ENCODE assay signal across 8 cellular contexts in the genomic region with DNA sequence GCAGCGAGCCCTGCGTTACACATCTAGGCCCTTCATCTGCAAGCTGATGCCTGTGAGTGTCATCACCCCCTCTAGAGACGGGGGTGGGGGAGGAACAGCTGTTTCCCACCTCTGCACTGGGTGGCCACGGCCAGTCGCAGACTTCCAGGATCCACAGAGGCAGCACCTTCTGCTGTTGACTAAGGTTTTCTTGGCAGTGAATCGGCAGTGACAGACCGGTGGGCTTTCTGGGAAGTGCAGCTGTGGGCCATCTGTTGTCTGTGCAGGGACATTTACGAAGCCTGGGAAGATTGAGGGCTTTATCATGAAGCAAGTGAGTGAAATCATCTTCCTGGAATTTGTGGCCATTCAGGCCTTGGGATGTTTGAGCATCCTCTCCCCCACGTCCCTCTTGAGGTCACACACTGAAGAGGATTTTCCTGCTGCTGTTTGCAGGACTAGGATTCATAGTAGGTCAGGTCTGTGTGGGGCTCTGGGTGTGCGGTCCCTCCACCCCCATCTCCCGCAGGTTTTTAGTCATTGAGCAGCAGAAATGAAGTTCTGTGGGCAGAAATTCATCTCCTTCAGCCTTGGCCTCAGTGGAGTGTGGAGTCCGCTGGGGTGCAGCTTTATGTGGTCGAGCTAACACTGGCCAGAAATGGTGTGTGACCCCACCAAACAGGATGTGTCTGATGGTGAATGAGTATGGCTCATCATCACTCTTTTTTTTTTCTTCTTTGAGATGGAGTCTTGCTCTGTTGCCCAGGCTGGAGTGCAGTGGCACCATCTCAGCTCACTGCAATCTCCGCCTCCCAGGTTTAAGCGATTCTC. TPM values are rescaled to one million over a fixed set of nuclear protein-coding genes. Genes with fewer than 3 reads are reported as not detected.
A peak's percentile ranks its signal among the peaks of the same experiment; 100 is the strongest.
DNase-seq lines count a peak whose midpoint lies in the region; ATAC-seq and TF ChIP-seq lines count a peak whose summit lies in the region.

No MANE protein-coding gene starts in this region.

- no peak for TF ChIP-seq POLR2A in Peyer's patch (IDR thresholded peaks at IDR 0.05)
- no peak for TF ChIP-seq POLR2A in lower leg skin (IDR thresholded peaks at IDR 0.05)

- H3K27ac ChIP-seq in Peyer's patch = peak overlapping the region in 3 of 4 donors; percentile 31 to 55 (median 49)

- WGBS in lower leg skin, 2 donors = 72 to 76% methylated on average over 15 of the region's 15 CpGs

- peak overlapping the region; percentile 41 for H3K9ac ChIP-seq in skeletal muscle satellite cell (ENCODE audit: low read depth, low read length)

- H3K27me3 ChIP-seq in Peyer's patch (no peaks in the 10 kb centered on the region), skeletal muscle satellite cell (ENCODE audit: control insufficient read depth, insufficient read depth, low read length) (no peaks in the 10 kb centered on the region), H7 (ENCODE audit: control insufficient read depth, insufficient read depth, low read length) (no peaks in the 10 kb centered on the region)

- ATAC-seq in GM18907 (IDR thresholded peaks at IDR 0.05; ENCODE audit: unreplicated experiment) = no peak

- H3K9me3 ChIP-seq in Peyer's patch (no peaks in the 10 kb centered on the region), skeletal muscle satellite cell (replicated peaks; ENCODE audit: low read length) (no peaks in the 10 kb centered on the region)

- TF ChIP-seq CTCF in Peyer's patch (IDR thresholded peaks at IDR 0.05) (no peak), fibroblast of mammary gland (conservative IDR thresholded peaks at IDR 0.05; ENCODE audit: control insufficient read depth, insufficient read depth, low read depth, low read length) (peak; percentile 1), lower leg skin (IDR thresholded peaks at IDR 0.05) (no peak)

- H3K4me1 ChIP-seq in Peyer's patch (peaks cover 3 to 43% (median 22%) of the 10 kb centered on the region in 4 donors), skeletal muscle satellite cell (ENCODE audit: control insufficient read depth, insufficient read depth, low read length) (peaks cover 45% of the 10 kb centered on the region)

- H3K4me3 ChIP-seq in Peyer's patch = no peak overlapping the region
- H3K4me3 ChIP-seq in fibroblast of mammary gland (ENCODE audit: control insufficient read depth, low read depth, low read length) = no peak overlapping the region
- H3K4me3 ChIP-seq in skeletal muscle satellite cell (ENCODE audit: low read length) = no peak overlapping the region
- H3K4me3 ChIP-seq in H7 (ENCODE audit: insufficient read depth, low read depth, low read length) = no peak overlapping the region
- no peak overlapping the region for H3K4me3 ChIP-seq in lower leg skin (ENCODE audit: low read depth, poor library complexity, severe bottlenecking)

- H3K36me3 ChIP-seq in Peyer's patch (peaks cover 0 to 25% (median 0%) of the 10 kb centered on the region in 3 donors), skeletal muscle satellite cell (ENCODE audit: insufficient read depth, low read length) (peaks cover 16% of the 10 kb centered on the region), H7 (replicated peaks; ENCODE audit: control insufficient read depth, insufficient read depth, low read length) (peaks cover 3% of the 10 kb centered on the region; the same call in 1 of the 2 replicates)

- peak overlapping the region; percentile 44 for H3K4me2 ChIP-seq in skeletal muscle satellite cell (ENCODE audit: low read length)

- intact Hi-C loops in lower leg skin (cut with DNase I; ENCODE audit: low total_unique reads) = no loop called here

- DNase-seq in NCI-H82 (lab: John Stamatoyannopoulos, UW) = peak; percentile 69
- DNase-seq in NCI-H82 treated with DMSO at 0.1 percent for 48 hours (lab: John Stamatoyannopoulos, UW; ENCODE audit: unreplicated experiment) = no peak
- DNase-seq in Peyer's patch = no peak
- DNase-seq in fibroblast of mammary gland (ENCODE audit: low read depth) = peak; percentile 99
- DNase-seq in H7 = no peak
- DNase-seq in lower leg skin (ENCODE audit: low spot score in 2 of 2) = no peak

RNA-seq across cellular contexts. Expression of a gene that starts 12.0 kb away (rescaled TPM):
- total RNA-seq in Peyer's patch = 100 to 1,000 TPM in 3 of 4 donors, 10 to 100 TPM in 1; 32.4 to 149 (median 116) TPM
- 24.6 and 25.8 TPM in 2 replicates for total RNA-seq in skeletal muscle satellite cell (2012; rRNA removed)
- total RNA-seq in H7 (2014; rRNA removed; shearing (Covaris generic)) = 63.7 and 71.8 TPM in 2 replicates
- 10 to 100 TPM; 30.4 to 40.3 (median 39.9) TPM for total RNA-seq in lower leg skin

RNA-seq across cellular contexts. Expression of a gene that starts 30.6 kb away (rescaled TPM):
- total RNA-seq in Peyer's patch (100 to 1,000 TPM in 1 of 4 donors, 10 to 100 TPM in 2, 1 to 10 TPM in 1; 3.2 to 125 (median 20.8) TPM), lower leg skin (10 to 100 TPM; 12.5 to 45.0 (median 13.0) TPM)
- 52.0 and 93.5 TPM in 2 replicates for total RNA-seq in skeletal muscle satellite cell (2012; rRNA removed)
- total RNA-seq in H7 (2014; rRNA removed; shearing (Covaris generic)) = 13.3 and 26.9 TPM in 2 replicates

Comparison
In these comparisons a context has a peak if more than half of its experiments do, and no peak if none do; other contexts are left out.
1. DNase-seq: peak in NCI-H82 (single experiment) and fibroblast of mammary gland (single experiment); none in NCI-H82 treated with DMSO at 0.1 percent for 48 hours (single experiment), Peyer's patch (0 of 3), H7 (single experiment) and lower leg skin (0 of 2).